Comparison of ENCODE assay signal across 9 cellular contexts in the genomic region with DNA sequence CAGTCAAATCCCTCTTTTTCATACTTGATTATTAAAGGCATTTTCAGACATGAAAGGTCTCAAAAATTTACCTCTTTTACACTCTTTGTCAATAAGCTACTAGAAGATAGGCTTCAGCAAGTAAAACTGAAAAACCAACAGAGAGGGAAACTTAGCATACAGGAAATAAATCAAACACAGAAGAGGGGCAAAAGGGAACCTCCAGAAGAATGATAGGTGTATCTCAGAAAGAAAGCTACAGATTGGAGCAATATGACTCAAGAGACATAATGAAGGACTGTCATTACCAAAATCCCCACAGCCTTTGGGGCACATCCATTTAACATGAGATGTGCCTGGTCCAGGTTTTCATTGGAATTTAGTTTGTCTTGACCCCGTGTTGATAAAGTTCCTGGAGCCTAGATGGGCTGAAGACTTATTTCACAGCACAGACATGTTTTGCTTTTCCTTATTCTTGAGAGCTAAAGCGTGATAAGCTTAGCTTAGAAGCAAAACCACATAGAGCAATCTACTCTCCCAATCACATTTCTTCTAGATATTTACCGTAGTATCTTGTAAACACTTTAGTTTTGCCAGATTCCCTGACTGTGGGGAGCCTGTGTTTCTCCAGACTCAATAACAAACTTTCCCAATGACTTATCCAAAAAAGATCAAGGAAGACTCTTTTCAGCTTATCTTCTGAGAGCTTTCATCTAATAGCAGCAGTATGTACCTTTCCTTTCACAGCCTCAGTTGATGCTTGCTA. TPM values are rescaled to one million over a fixed set of nuclear protein-coding genes. Genes with fewer than 3 reads are reported as not detected.
DNase-seq lines count a peak whose midpoint lies in the region; ATAC-seq, FAIRE-seq and TF ChIP-seq lines count a peak whose summit lies in the region.
"Had no signal": no experiment of that assay in that cellular context is flagged by ENCODE, and none has a peak within 500 bp of the region (broad histone marks: within the 10 kb centered on the region; RNA-seq: fewer than 3 reads in every experiment).

No MANE protein-coding gene starts in this region.

- peak overlapping the region in 8 of 9 donors; percentile 5 to 76 (median 46) for H3K27ac Mint-ChIP-seq in naive thymus-derived CD4-positive, alpha-beta T cell

- TF ChIP-seq CTCF in Loucy (conservative IDR thresholded peaks at IDR 0.05; ENCODE audit: low read length): no peak

- no peaks in the 10 kb centered on the region for H3K27me3 Mint-ChIP-seq in naive thymus-derived CD4-positive, alpha-beta T cell

- H3K4me1 ChIP-seq in Loucy (ENCODE audit: insufficient read depth, low read length, poor library complexity, severe bottlenecking): peaks cover 20% of the 10 kb centered on the region
- peaks cover 8 to 14% of the 10 kb centered on the region in 2 donors for H3K4me1 ChIP-seq in naive thymus-derived CD4-positive, alpha-beta T cell (ENCODE audit: control insufficient read depth in 2 of 2, insufficient read depth in 2 of 2, low read length in 2 of 2)

- no peaks in the 10 kb centered on the region for H3K9me3 Mint-ChIP-seq in naive thymus-derived CD4-positive, alpha-beta T cell

- peak overlapping the region; percentile 35 for H3K4me2 ChIP-seq in Loucy (ENCODE audit: low read depth, low read length, poor library complexity, severe bottlenecking)

- H3K4me3 ChIP-seq in Loucy (ENCODE audit: low read length, poor library complexity, severe bottlenecking): no peak overlapping the region
- no peak overlapping the region for H3K4me3 ChIP-seq in naive thymus-derived CD4-positive, alpha-beta T cell (ENCODE audit: low read length)
- H3K4me3 ChIP-seq: coronary artery had no signal

- H4K20me1 ChIP-seq in Loucy (ENCODE audit: insufficient read depth, low read length, poor library complexity, severe bottlenecking): no peaks in the 10 kb centered on the region

- H2AFZ ChIP-seq in Loucy (ENCODE audit: low read length): no peak overlapping the region

- CTCF ChIA-PET in naive thymus-derived CD4-positive, alpha-beta T cell (lab: Charles Lee): interaction anchor here (0.6 kb wide), 1 partner anchor 228 kb away, joined by 4 read pairs; no protein-coding TSS in a partner anchor

- peak; percentile 71 for ATAC-seq in GM19025 (IDR thresholded peaks at IDR 0.05; ENCODE audit: low read depth, unreplicated experiment)
- ATAC-seq in HG02610 (IDR thresholded peaks at IDR 0.05; ENCODE audit: unreplicated experiment): peak; percentile 95
- ATAC-seq in naive thymus-derived CD4-positive, alpha-beta T cell: no peak
- ATAC-seq in sciatic nerve: no peak

- H3F3A ChIP-seq in Loucy (ENCODE audit: low read depth): no peaks in the 10 kb centered on the region; the same call in 1 of the 2 replicates

- peaks cover 2% of the 10 kb centered on the region; the same call in 1 of the 2 replicates for H3K36me3 ChIP-seq in Loucy (ENCODE audit: insufficient read depth, low read length)
- peaks cover 0 to 3% (median 0%) of the 10 kb centered on the region in 3 experiments for H3K36me3 ChIP-seq in naive thymus-derived CD4-positive, alpha-beta T cell (ENCODE audit: control insufficient read depth in 2 of 3, insufficient read depth in 3 of 3, low read length in 3 of 3)

- peaks cover 20 to 36% (median 31%) of the 10 kb centered on the region in 7 donors for H3K4me1 Mint-ChIP-seq in naive thymus-derived CD4-positive, alpha-beta T cell

- in situ Hi-C loops in G401 (cut with HindIII; ENCODE audit: low sequenced_read_pairs): no loop called here

- peak overlapping the region in 1 of 10 donors; percentile 10 for H3K4me3 Mint-ChIP-seq in naive thymus-derived CD4-positive, alpha-beta T cell

- no peak for FAIRE-seq in GM12892 (lab: Jason Lieb, UNC)

- no peak overlapping the region for H3K27ac ChIP-seq in naive thymus-derived CD4-positive, alpha-beta T cell (ENCODE audit: low read depth, low read length)
- H3K27ac ChIP-seq: coronary artery had no signal

- intact Hi-C loops in naive thymus-derived CD4-positive, alpha-beta T cell (cut with micrococcal nuclease): no loop called here
- intact Hi-C loops in sciatic nerve (cut with DNase I): no loop called here

- H3K9me2 ChIP-seq in Loucy (replicated peaks; ENCODE audit: low read depth, low read length): no peaks in the 10 kb centered on the region

- H3K9me3 ChIP-seq in Loucy (ENCODE audit: insufficient read depth, low read depth, low read length): no peaks in the 10 kb centered on the region
- H3K9me3 ChIP-seq in naive thymus-derived CD4-positive, alpha-beta T cell (ENCODE audit: control insufficient read depth in 2 of 3, low read length in 3 of 3): no peaks in the 10 kb centered on the region

- no peak for TF ChIP-seq POLR2A in GM12892 (IDR thresholded peaks at IDR 0.05; ENCODE audit: low read depth, low read length)

- DNase-seq in naive thymus-derived CD4-positive, alpha-beta T cell: no peak
- no peak for DNase-seq in G401 (ENCODE audit: low spot score)
- no peak for DNase-seq in GM12892 (ENCODE audit: insufficient read length)
- DNase-seq in NCI-H1930 (lab: John Stamatoyannopoulos, UW): no peak
- no peak for DNase-seq in sciatic nerve (ENCODE audit: low spot score)

- H3K36me3 Mint-ChIP-seq in naive thymus-derived CD4-positive, alpha-beta T cell: peaks cover 0 to 29% (median 14%) of the 10 kb centered on the region in 5 donors

- POLR2A ChIA-PET in naive thymus-derived CD4-positive, alpha-beta T cell (lab: Charles Lee): no interaction called here

- no peaks in the 10 kb centered on the region for H3K27me3 ChIP-seq in Loucy (ENCODE audit: insufficient read depth, low read length, poor library complexity, severe bottlenecking)
- no peaks in the 10 kb centered on the region for H3K27me3 ChIP-seq in naive thymus-derived CD4-positive, alpha-beta T cell (ENCODE audit: control insufficient read depth in 2 of 2, insufficient read depth in 2 of 2, low read length in 2 of 2)

- H3K79me2 ChIP-seq in Loucy (ENCODE audit: insufficient read depth, low read length): peaks cover 6% of the 10 kb centered on the region; the same call in 1 of the 2 replicates

- no peak overlapping the region for H3K9ac ChIP-seq in Loucy (ENCODE audit: low read depth, low read length, poor library complexity, severe bottlenecking)

RNA-seq across cellular contexts. Expression of gene LRRFIP2, which starts 11.7 kb away (rescaled TPM):
- 10 to 100 TPM; 25.8 to 87.5 (median 29.7) TPM for total RNA-seq in naive thymus-derived CD4-positive, alpha-beta T cell
- 10 to 100 TPM; 14.0 to 15.3 TPM for polyA plus RNA-seq in naive thymus-derived CD4-positive, alpha-beta T cell
- 63.3 and 90.5 TPM in 2 replicates for total RNA-seq in G401 (2014; rRNA removed; shearing (Covaris generic))
- 26.4 TPM for polyA plus RNA-seq in GM12892 (2012; ENCODE audit: missing spikeins)
- 60.1 TPM for total RNA-seq in sciatic nerve

Comparison
In these comparisons a context has a peak if more than half of its experiments do, and no peak if none do; other contexts are left out.
1. ATAC-seq: peak in GM19025 (single experiment) and HG02610 (single experiment); none in naive thymus-derived CD4-positive, alpha-beta T cell (single experiment) and sciatic nerve (single experiment).